In the genomic region with DNA sequence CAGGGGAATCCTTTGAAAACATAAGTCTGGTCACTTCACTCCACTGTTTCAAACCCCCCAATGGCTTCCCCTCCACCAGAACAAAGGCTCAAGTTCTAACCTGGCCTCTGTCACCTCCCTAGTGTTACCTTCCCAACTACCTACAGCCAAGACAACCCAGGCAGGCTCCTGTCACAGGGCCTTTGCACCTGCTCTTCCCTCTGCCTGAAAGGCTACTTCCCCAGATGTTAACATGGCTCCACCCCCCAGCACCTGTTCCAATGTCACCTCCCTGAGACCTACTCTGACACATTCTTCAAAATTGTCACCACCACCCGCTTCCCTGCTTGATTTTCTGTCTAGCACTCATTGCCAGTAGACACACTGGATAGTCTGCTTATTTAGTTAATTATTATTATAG, we compare ENCODE assay signal across 19 cellular contexts.
"Had no signal": no experiment of that assay in that cellular context is flagged by ENCODE, and none has a peak within 500 bp of the region (broad histone marks: within the 10 kb centered on the region; RNA-seq: fewer than 3 reads in every experiment).

No MANE protein-coding gene starts in this region.

- H3K4me3 ChIP-seq: PC-9, SJCRH30, SK-N-MC had no signal

- DNase-seq: Karpas-422, MM.1S, MV-4-11, NCI-H1105, NCI-H1417 treated with DMSO at 0.1 percent for 48 hours, NCI-H1436 treated with DMSO at 0.1 percent for 48 hours, NCI-H187 treated with DMSO at 0.1 percent for 48 hours, NCI-H2227 treated with DMSO at 0.1 percent for 48 hours, NCI-H510A treated with DMSO at 0.1 percent for 48 hours, NCI-H524 treated with DMSO at 0.1 percent for 48 hours, NCI-H526 treated with DMSO at 0.1 percent for 48 hours, PC-9, SHP77, SIG-M5, SJCRH30 had no signal

- ATAC-seq: Right ventricle myocardium inferior, SK-N-SH treated with all-trans-retinoic acid at 6 μM for 48 hours had no signal

- H3K27ac ChIP-seq: PC-9, RWPE1, SJCRH30, SK-N-MC had no signal
